In the genomic region with DNA sequence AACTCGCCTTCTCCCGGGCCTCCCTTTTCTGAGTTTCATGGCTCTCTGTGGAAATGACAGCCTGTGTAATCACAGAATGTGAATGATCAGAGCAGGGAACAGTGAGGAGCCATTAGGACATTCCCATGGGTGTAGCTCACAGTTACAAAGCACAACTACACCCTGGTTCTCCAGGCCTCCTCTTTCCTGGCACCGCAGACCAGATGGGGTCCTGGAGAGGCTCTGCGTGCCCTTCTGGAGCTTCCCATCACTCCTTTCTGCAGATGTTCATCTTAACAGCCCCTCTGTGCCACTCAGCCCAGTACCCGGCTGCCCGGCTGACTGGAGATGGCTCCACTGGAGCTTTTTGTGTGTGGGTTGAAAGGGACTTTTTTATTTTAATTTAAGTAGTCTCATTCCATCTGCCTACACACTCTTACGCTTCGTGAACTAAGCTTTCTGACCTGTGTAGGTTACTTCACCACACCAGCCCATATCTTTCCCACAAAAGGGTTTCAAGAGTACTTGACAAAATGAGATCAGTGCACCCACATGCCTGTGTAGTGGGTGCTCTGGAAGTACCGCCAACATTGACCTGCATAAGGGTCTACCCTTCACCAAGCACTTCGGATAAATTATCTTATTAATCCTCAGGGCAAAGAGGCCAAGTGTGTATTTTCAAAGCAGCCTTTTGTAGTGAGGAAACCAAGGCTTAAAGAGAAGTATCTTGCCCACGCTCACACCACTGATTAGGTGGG, we compare ENCODE assay signal across 1 cellular context.
TF ChIP-seq lines count a peak whose summit lies in the region.

No MANE protein-coding gene starts in this region.

TF ChIP-seq in H1, 55 proteins besides CTCF, POLR2A, EP300 and RAD21:
- TF ChIP-seq GABPA (IDR thresholded peaks at IDR 0.05; ENCODE audit: borderline replicate concordance, insufficient read depth, low read length) (no peak), YY1 (IDR thresholded peaks at IDR 0.05; ENCODE audit: low read depth, low read length) (no peak), BACH1 (IDR thresholded peaks at IDR 0.05; ENCODE audit: low read length) (no peak), KDM4A (IDR thresholded peaks at IDR 0.05; ENCODE audit: low read depth, low read length, severe bottlenecking) (no peak), CEBPB (IDR thresholded peaks at IDR 0.05; ENCODE audit: low read depth, low read length) (no peak), HDAC2 (IDR thresholded peaks at IDR 0.05; ENCODE audit: borderline replicate concordance in 1 of 2, low read depth in 2 of 2, low read length in 2 of 2) (no peak)
- TF ChIP-seq, protein P1, sequence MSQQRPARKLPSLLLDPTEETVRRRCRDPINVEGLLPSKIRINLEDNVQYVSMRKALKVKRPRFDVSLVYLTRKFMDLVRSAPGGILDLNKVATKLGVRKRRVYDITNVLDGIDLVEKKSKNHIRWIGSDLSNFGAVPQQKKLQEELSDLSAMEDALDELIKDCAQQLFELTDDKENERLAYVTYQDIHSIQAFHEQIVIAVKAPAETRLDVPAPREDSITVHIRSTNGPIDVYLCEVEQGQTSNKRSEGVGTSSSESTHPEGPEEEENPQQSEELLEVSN (IDR thresholded peaks at IDR 0.05): no peak
- TF ChIP-seq, protein P2, sequence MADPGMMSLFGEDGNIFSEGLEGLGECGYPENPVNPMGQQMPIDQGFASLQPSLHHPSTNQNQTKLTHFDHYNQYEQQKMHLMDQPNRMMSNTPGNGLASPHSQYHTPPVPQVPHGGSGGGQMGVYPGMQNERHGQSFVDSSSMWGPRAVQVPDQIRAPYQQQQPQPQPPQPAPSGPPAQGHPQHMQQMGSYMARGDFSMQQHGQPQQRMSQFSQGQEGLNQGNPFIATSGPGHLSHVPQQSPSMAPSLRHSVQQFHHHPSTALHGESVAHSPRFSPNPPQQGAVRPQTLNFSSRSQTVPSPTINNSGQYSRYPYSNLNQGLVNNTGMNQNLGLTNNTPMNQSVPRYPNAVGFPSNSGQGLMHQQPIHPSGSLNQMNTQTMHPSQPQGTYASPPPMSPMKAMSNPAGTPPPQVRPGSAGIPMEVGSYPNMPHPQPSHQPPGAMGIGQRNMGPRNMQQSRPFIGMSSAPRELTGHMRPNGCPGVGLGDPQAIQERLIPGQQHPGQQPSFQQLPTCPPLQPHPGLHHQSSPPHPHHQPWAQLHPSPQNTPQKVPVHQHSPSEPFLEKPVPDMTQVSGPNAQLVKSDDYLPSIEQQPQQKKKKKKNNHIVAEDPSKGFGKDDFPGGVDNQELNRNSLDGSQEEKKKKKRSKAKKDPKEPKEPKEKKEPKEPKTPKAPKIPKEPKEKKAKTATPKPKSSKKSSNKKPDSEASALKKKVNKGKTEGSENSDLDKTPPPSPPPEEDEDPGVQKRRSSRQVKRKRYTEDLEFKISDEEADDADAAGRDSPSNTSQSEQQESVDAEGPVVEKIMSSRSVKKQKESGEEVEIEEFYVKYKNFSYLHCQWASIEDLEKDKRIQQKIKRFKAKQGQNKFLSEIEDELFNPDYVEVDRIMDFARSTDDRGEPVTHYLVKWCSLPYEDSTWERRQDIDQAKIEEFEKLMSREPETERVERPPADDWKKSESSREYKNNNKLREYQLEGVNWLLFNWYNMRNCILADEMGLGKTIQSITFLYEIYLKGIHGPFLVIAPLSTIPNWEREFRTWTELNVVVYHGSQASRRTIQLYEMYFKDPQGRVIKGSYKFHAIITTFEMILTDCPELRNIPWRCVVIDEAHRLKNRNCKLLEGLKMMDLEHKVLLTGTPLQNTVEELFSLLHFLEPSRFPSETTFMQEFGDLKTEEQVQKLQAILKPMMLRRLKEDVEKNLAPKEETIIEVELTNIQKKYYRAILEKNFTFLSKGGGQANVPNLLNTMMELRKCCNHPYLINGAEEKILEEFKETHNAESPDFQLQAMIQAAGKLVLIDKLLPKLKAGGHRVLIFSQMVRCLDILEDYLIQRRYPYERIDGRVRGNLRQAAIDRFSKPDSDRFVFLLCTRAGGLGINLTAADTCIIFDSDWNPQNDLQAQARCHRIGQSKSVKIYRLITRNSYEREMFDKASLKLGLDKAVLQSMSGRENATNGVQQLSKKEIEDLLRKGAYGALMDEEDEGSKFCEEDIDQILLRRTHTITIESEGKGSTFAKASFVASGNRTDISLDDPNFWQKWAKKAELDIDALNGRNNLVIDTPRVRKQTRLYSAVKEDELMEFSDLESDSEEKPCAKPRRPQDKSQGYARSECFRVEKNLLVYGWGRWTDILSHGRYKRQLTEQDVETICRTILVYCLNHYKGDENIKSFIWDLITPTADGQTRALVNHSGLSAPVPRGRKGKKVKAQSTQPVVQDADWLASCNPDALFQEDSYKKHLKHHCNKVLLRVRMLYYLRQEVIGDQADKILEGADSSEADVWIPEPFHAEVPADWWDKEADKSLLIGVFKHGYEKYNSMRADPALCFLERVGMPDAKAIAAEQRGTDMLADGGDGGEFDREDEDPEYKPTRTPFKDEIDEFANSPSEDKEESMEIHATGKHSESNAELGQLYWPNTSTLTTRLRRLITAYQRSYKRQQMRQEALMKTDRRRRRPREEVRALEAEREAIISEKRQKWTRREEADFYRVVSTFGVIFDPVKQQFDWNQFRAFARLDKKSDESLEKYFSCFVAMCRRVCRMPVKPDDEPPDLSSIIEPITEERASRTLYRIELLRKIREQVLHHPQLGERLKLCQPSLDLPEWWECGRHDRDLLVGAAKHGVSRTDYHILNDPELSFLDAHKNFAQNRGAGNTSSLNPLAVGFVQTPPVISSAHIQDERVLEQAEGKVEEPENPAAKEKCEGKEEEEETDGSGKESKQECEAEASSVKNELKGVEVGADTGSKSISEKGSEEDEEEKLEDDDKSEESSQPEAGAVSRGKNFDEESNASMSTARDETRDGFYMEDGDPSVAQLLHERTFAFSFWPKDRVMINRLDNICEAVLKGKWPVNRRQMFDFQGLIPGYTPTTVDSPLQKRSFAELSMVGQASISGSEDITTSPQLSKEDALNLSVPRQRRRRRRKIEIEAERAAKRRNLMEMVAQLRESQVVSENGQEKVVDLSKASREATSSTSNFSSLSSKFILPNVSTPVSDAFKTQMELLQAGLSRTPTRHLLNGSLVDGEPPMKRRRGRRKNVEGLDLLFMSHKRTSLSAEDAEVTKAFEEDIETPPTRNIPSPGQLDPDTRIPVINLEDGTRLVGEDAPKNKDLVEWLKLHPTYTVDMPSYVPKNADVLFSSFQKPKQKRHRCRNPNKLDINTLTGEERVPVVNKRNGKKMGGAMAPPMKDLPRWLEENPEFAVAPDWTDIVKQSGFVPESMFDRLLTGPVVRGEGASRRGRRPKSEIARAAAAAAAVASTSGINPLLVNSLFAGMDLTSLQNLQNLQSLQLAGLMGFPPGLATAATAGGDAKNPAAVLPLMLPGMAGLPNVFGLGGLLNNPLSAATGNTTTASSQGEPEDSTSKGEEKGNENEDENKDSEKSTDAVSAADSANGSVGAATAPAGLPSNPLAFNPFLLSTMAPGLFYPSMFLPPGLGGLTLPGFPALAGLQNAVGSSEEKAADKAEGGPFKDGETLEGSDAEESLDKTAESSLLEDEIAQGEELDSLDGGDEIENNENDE (IDR thresholded peaks at IDR 0.05; ENCODE audit: insufficient replicate concordance, low read length): no peak
